In genomic region chr1:23798662-23799142, GRCh38 we compare ENCODE assay signal across 8 cellular contexts. TPM values are rescaled to one million over a fixed set of nuclear protein-coding genes. Genes with fewer than 3 reads are reported as not detected.
DNase-seq lines count a peak whose midpoint lies in the region; ATAC-seq and TF ChIP-seq lines count a peak whose summit lies in the region.

No MANE protein-coding gene starts in this region.

- H3K4me3 ChIP-seq in AG04450 (ENCODE audit: low read depth, low read length) (no peak overlapping the region), HUES6 (ENCODE audit: low read depth, low read length) (peak overlapping the region; percentile 74; the same call in 1 of the 2 replicates), body of pancreas (no peak overlapping the region), mucosa of rectum (ENCODE audit: low read length in 2 of 2) (peak overlapping the region; percentile 92 to 93)

- ATAC-seq in body of pancreas (no peak), GM18498 (IDR thresholded peaks at IDR 0.05; ENCODE audit: unreplicated experiment) (no peak)

- H3K9ac ChIP-seq in HUES6 (ENCODE audit: low read length) = peak overlapping the region; percentile 90
- H3K9ac ChIP-seq in mucosa of rectum (ENCODE audit: low read depth in 1 of 2, low read length in 2 of 2) = peak overlapping the region; percentile 92 to 98

- peaks cover 43% of the 10 kb centered on the region for H3K36me3 ChIP-seq in HUES6 (ENCODE audit: control insufficient read depth, insufficient read depth, low read length)
- no peaks in the 10 kb centered on the region for H3K36me3 ChIP-seq in body of pancreas (replicated peaks in 1 of 2; ENCODE audit: insufficient read depth in 1 of 2, low read depth in 2 of 2)
- H3K36me3 ChIP-seq in mucosa of rectum (ENCODE audit: control insufficient read depth in 2 of 2, insufficient read depth in 2 of 2, low read length in 2 of 2) = peaks cover 23 to 28% of the 10 kb centered on the region in 2 donors

- TF ChIP-seq CTCF in AG04450 (IDR thresholded peaks at IDR 0.05; ENCODE audit: low read depth, low read length) (peak; percentile 13; the same call in 1 of the 2 replicates), body of pancreas (IDR thresholded peaks at IDR 0.05) (peak in 2 of 7 experiments; percentile 7 to 14)

- 53% methylated on average over 10 of the region's 12 CpGs; no CpG with 5 or more reads in 1 of the 2 donors for WGBS in body of pancreas, 2 donors

- TF ChIP-seq POLR2A in body of pancreas (IDR thresholded peaks at IDR 0.05) = no peak

- DNase-seq in AG04450 (ENCODE audit: low read depth, low spot score) (no peak), body of pancreas (peak; percentile 65 to 87 (median 77)), midbrain (lab: John Stamatoyannopoulos, UW) (no peak), SW 1271 (lab: John Stamatoyannopoulos, UW) (no peak)
- DNase-seq in stimulated activated CD4-positive, alpha-beta T cell treated with anti-CD3 and anti-CD28 coated beads, Interleukin-2, amount 100 ng/mL, for 24 hours = no peak

- H3K27ac ChIP-seq in AG04450 (ENCODE audit: low read depth, low read length) = no peak overlapping the region
- no peak overlapping the region; the same call in 1 of the 2 replicates for H3K27ac ChIP-seq in HUES6 (ENCODE audit: low read depth, low read length)
- peak overlapping the region; percentile 94 to 97 (median 96) for H3K27ac ChIP-seq in body of pancreas
- peak overlapping the region; percentile 96 to 99 for H3K27ac ChIP-seq in mucosa of rectum (ENCODE audit: low read depth in 2 of 2, low read length in 2 of 2)

- CTCF ChIA-PET in AG04450 (lab: Charles Lee) = interaction anchor here (1.3 kb wide), 1 partner anchor 27 kb away, joined by 4 read pairs; no protein-coding TSS in a partner anchor

- H3K4me1 ChIP-seq in HUES6 (ENCODE audit: control insufficient read depth, insufficient read depth, low read length) (peaks cover 7% of the 10 kb centered on the region), body of pancreas (peaks cover 33% of the 10 kb centered on the region), mucosa of rectum (ENCODE audit: control insufficient read depth in 2 of 2, insufficient read depth in 2 of 2, low read length in 2 of 2) (peaks cover 29 to 45% of the 10 kb centered on the region in 2 donors)

- POLR2A ChIA-PET in AG04450 (lab: Yijun Ruan, JAX) = interaction anchor here (1.8 to 2.0 kb wide), 2 partner anchors 8 to 19 kb away, joined by 7 to 8 read pairs; partner anchors contain the start of gene LYPLA2

- H3K9me3 ChIP-seq in AG04450 (ENCODE audit: control insufficient read depth, insufficient read depth, low read length) (no peaks in the 10 kb centered on the region; the same call in 1 of the 2 replicates), HUES6 (ENCODE audit: control insufficient read depth, insufficient read depth, low read depth, low read length) (no peaks in the 10 kb centered on the region), body of pancreas (no peaks in the 10 kb centered on the region), mucosa of rectum (ENCODE audit: control insufficient read depth in 2 of 2, low read length in 2 of 2) (no peaks in the 10 kb centered on the region)

- H3K27me3 ChIP-seq in AG04450 (ENCODE audit: control insufficient read depth, insufficient read depth, low read length) (no peaks in the 10 kb centered on the region), HUES6 (ENCODE audit: control insufficient read depth, insufficient read depth, low read length) (peaks cover 8% of the 10 kb centered on the region; the same call in 1 of the 2 replicates), body of pancreas (no peaks in the 10 kb centered on the region), mucosa of rectum (ENCODE audit: control insufficient read depth in 2 of 2, insufficient read depth in 2 of 2, low read length in 2 of 2) (no peaks in the 10 kb centered on the region)

- intact Hi-C loops in body of pancreas (cut with DNase I) = no loop called here

RNA-seq across cellular contexts. Expression of gene GALE, which starts 1.9 kb away (rescaled TPM):
- 19.2 and 21.0 TPM in 2 replicates for polyA plus RNA-seq in AG04450 (2011; rRNA removed)
- 13.9 and 16.1 TPM in 2 replicates for polyA minus RNA-seq in AG04450 (2011; rRNA and poly(A)+ RNA removed)
- 10 to 100 TPM; 29.3 to 32.7 TPM for total RNA-seq in body of pancreas

RNA-seq across cellular contexts. Expression of gene LYPLA2, which starts 7.8 kb away (rescaled TPM):
- 27.1 and 37.8 TPM in 2 replicates for polyA plus RNA-seq in AG04450 (2011; rRNA removed)
- 28.3 and 39.5 TPM in 2 replicates for polyA minus RNA-seq in AG04450 (2011; rRNA and poly(A)+ RNA removed)
- 10 to 100 TPM; 20.4 to 28.5 TPM for total RNA-seq in body of pancreas

RNA-seq across cellular contexts. Expression of gene PITHD1, which starts 20.5 kb away (rescaled TPM):
- polyA plus RNA-seq in AG04450 (2011; rRNA removed) = 32.4 and 41.1 TPM in 2 replicates
- 7.8 and 8.3 TPM in 2 replicates for polyA minus RNA-seq in AG04450 (2011; rRNA and poly(A)+ RNA removed)
- total RNA-seq in body of pancreas = 10 to 100 TPM; 31.9 to 32.3 TPM

RNA-seq across cellular contexts. Expression of gene HMGCL, which starts 26.5 kb away (rescaled TPM):
- polyA plus RNA-seq in AG04450 (2011; rRNA removed) = 38.8 and 39.5 TPM in 2 replicates
- polyA minus RNA-seq in AG04450 (2011; rRNA and poly(A)+ RNA removed) = 20.2 and 28.0 TPM in 2 replicates
- total RNA-seq in body of pancreas = 10 to 100 TPM; 18.9 to 21.1 TPM

RNA-seq across cellular contexts. Expression of gene ELOA, which starts 55.4 kb away (rescaled TPM):
- polyA plus RNA-seq in AG04450 (2011; rRNA removed) = 27.5 and 30.8 TPM in 2 replicates
- 29.7 and 31.1 TPM in 2 replicates for polyA minus RNA-seq in AG04450 (2011; rRNA and poly(A)+ RNA removed)
- total RNA-seq in body of pancreas = 10 to 100 TPM; 22.6 to 28.0 TPM

Comparison
In these comparisons a context has a peak if more than half of its experiments do, and no peak if none do; other contexts are left out.
1. DNase-seq: peak in body of pancreas (4 of 4); none in AG04450 (single experiment), midbrain (single experiment), SW 1271 (0 of 2) and stimulated activated CD4-positive, alpha-beta T cell treated with anti-CD3 and anti-CD28 coated beads, Interleukin-2, amount 100 ng/mL, for 24 hours (0 of 2).
2. H3K27ac ChIP-seq: peak in body of pancreas (4 of 4) and mucosa of rectum (2 of 2); none in AG04450 (single experiment) and HUES6 (single experiment).
3. H3K4me3 ChIP-seq: peak in HUES6 (single experiment) and mucosa of rectum (2 of 2); none in AG04450 (single experiment) and body of pancreas (0 of 2).